ENCODE assay signal across 8 cellular contexts in genomic region chr6:146543940-146544661, GRCh38. TPM values are rescaled to one million over a fixed set of nuclear protein-coding genes. Genes with fewer than 3 reads are reported as not detected.
DNase-seq lines count a peak whose midpoint lies in the region; ATAC-seq and TF ChIP-seq lines count a peak whose summit lies in the region.

No MANE protein-coding gene starts in this region.

- peaks cover 37% of the 10 kb centered on the region for H3K27me3 Mint-ChIP-seq in activated CD4-positive, alpha-beta T cell treated with anti-CD3 and anti-CD28 coated beads, Interleukin-2, amount 10 ng/mL, durations not matched to agents 7 days and 5 days
- peaks cover 30% of the 10 kb centered on the region for H3K27me3 Mint-ChIP-seq in activated T-cell treated with anti-CD3 and anti-CD28 coated beads, Interleukin-2, amount 50 U/mL, for 4 hours (ENCODE audit: low read depth)
- peaks cover 34 to 57% (median 47%) of the 10 kb centered on the region in 5 donors for H3K27me3 Mint-ChIP-seq in naive thymus-derived CD4-positive, alpha-beta T cell

- CTCF ChIA-PET in activated CD4-positive, alpha-beta T cell treated with anti-CD3 and anti-CD28 coated beads, Interleukin-2, amount 10 ng/mL, durations not matched to agents 7 days and 5 days (lab: Charles Lee), result no interaction called here
- CTCF ChIA-PET in naive thymus-derived CD4-positive, alpha-beta T cell (lab: Charles Lee), result no interaction called here

- H3K36me3 ChIP-seq in naive thymus-derived CD4-positive, alpha-beta T cell (ENCODE audit: control insufficient read depth in 2 of 3, insufficient read depth in 3 of 3, low read length in 3 of 3), result no peaks in the 10 kb centered on the region

- H3K9me3 Mint-ChIP-seq in activated CD4-positive, alpha-beta T cell treated with anti-CD3 and anti-CD28 coated beads, Interleukin-2, amount 10 ng/mL, durations not matched to agents 7 days and 5 days, result no peaks in the 10 kb centered on the region
- H3K9me3 Mint-ChIP-seq in activated T-cell treated with anti-CD3 and anti-CD28 coated beads, Interleukin-2, amount 50 U/mL, for 4 hours, result no peaks in the 10 kb centered on the region
- H3K9me3 Mint-ChIP-seq in naive thymus-derived CD4-positive, alpha-beta T cell, result peaks cover 0 to 10% (median 0%) of the 10 kb centered on the region in 11 donors

- H3K4me1 Mint-ChIP-seq in activated CD4-positive, alpha-beta T cell treated with anti-CD3 and anti-CD28 coated beads, Interleukin-2, amount 10 ng/mL, durations not matched to agents 7 days and 5 days, result peaks cover 13% of the 10 kb centered on the region
- peaks cover 6% of the 10 kb centered on the region for H3K4me1 Mint-ChIP-seq in activated T-cell treated with anti-CD3 and anti-CD28 coated beads, Interleukin-2, amount 50 U/mL, for 4 hours (ENCODE audit: low read depth)
- H3K4me1 Mint-ChIP-seq in naive thymus-derived CD4-positive, alpha-beta T cell, result peaks cover 0 to 18% (median 10%) of the 10 kb centered on the region in 7 donors

- POLR2A ChIA-PET in activated CD4-positive, alpha-beta T cell treated with anti-CD3 and anti-CD28 coated beads, Interleukin-2, amount 10 ng/mL, durations not matched to agents 7 days and 5 days (lab: Charles Lee), result no interaction called here
- POLR2A ChIA-PET in naive thymus-derived CD4-positive, alpha-beta T cell (lab: Charles Lee), result interaction anchor here (0.6 kb wide), 1 partner anchor 249 kb away, joined by 3 read pairs; no protein-coding TSS in a partner anchor

- H3K27ac ChIP-seq in HL-60 (replicated peaks), result peak overlapping the region; percentile 88
- no peak overlapping the region for H3K27ac ChIP-seq in naive thymus-derived CD4-positive, alpha-beta T cell (ENCODE audit: low read depth, low read length)

- TF ChIP-seq CTCF in HL-60 (IDR thresholded peaks at IDR 0.05; ENCODE audit: insufficient read depth, low read length) (no peak), fibroblast of villous mesenchyme (IDR thresholded peaks at IDR 0.05; ENCODE audit: insufficient read depth, low read depth, low read length) (no peak)

- H3K27me3 ChIP-seq in HL-60 (ENCODE audit: insufficient read depth, poor library complexity, severe bottlenecking), result no peaks in the 10 kb centered on the region
- no peaks in the 10 kb centered on the region for H3K27me3 ChIP-seq in naive thymus-derived CD4-positive, alpha-beta T cell (ENCODE audit: control insufficient read depth in 2 of 2, insufficient read depth in 2 of 2, low read length in 2 of 2)

- peak in 1 of 2 donors; percentile 23 for ATAC-seq in activated T-cell treated with anti-CD3 and anti-CD28 coated beads, Interleukin-2, amount 50 U/mL, for 4 hours
- ATAC-seq in naive thymus-derived CD4-positive, alpha-beta T cell, result peak; percentile 6
- ATAC-seq in GM18861 (IDR thresholded peaks at IDR 0.05; ENCODE audit: unreplicated experiment), result no peak

- no peaks in the 10 kb centered on the region for H3K4me1 ChIP-seq in naive thymus-derived CD4-positive, alpha-beta T cell (ENCODE audit: control insufficient read depth in 2 of 2, insufficient read depth in 2 of 2, low read length in 2 of 2)

- peak overlapping the region; percentile 74 for H3K4me3 Mint-ChIP-seq in activated CD4-positive, alpha-beta T cell treated with anti-CD3 and anti-CD28 coated beads, Interleukin-2, amount 10 ng/mL, durations not matched to agents 7 days and 5 days
- H3K4me3 Mint-ChIP-seq in activated T-cell treated with anti-CD3 and anti-CD28 coated beads, Interleukin-2, amount 50 U/mL, for 4 hours, result peak overlapping the region; percentile 62
- peak overlapping the region; percentile 71 to 89 (median 80) for H3K4me3 Mint-ChIP-seq in naive thymus-derived CD4-positive, alpha-beta T cell

- H3K27ac Mint-ChIP-seq in activated CD4-positive, alpha-beta T cell treated with anti-CD3 and anti-CD28 coated beads, Interleukin-2, amount 10 ng/mL, durations not matched to agents 7 days and 5 days, result no peak overlapping the region
- H3K27ac Mint-ChIP-seq in naive thymus-derived CD4-positive, alpha-beta T cell, result peak overlapping the region in 2 of 9 donors; percentile 37 to 54

- DNase-seq in activated CD4-positive, alpha-beta T cell treated with anti-CD3 and anti-CD28 coated beads, Interleukin-2, amount 10 ng/mL, durations not matched to agents 7 days and 5 days, result no peak
- DNase-seq in activated CD4-positive, alpha-beta T cell treated with anti-CD3 and anti-CD28 coated beads for 4 hours, result no peak
- DNase-seq in HL-60 (ENCODE audit: low read depth in 1 of 2, low spot score in 1 of 2), result peak in 1 of 2 experiments; percentile 48
- no peak for DNase-seq in activated T-cell treated with anti-CD3 and anti-CD28 coated beads, Interleukin-2, amount 50 U/mL, for 4 hours
- DNase-seq in fibroblast of villous mesenchyme (ENCODE audit: low read depth), result peak; percentile 51
- peak in 2 of 9 donors; percentile 0 to 20 for DNase-seq in naive thymus-derived CD4-positive, alpha-beta T cell
- no peak for DNase-seq in NCI-H1048 (lab: John Stamatoyannopoulos, UW)

- H3K9me3 ChIP-seq in naive thymus-derived CD4-positive, alpha-beta T cell (ENCODE audit: control insufficient read depth in 2 of 3, low read length in 3 of 3), result no peaks in the 10 kb centered on the region

- intact Hi-C loops in naive thymus-derived CD4-positive, alpha-beta T cell (cut with micrococcal nuclease), result loop anchor here in 1 of 2 donors (10.0 kb wide), 2 partner anchors 161 to 241 kb away; no protein-coding TSS in a partner anchor

- no peaks in the 10 kb centered on the region for H3K36me3 Mint-ChIP-seq in activated CD4-positive, alpha-beta T cell treated with anti-CD3 and anti-CD28 coated beads, Interleukin-2, amount 10 ng/mL, durations not matched to agents 7 days and 5 days (ENCODE audit: low read depth)
- no peaks in the 10 kb centered on the region for H3K36me3 Mint-ChIP-seq in activated T-cell treated with anti-CD3 and anti-CD28 coated beads, Interleukin-2, amount 50 U/mL, for 4 hours (ENCODE audit: insufficient read depth)
- peaks cover 0 to 4% (median 0%) of the 10 kb centered on the region in 5 donors for H3K36me3 Mint-ChIP-seq in naive thymus-derived CD4-positive, alpha-beta T cell

- H3K4me3 ChIP-seq in HL-60 (replicated peaks; ENCODE audit: insufficient read depth, low read length), result peak overlapping the region; percentile 71
- H3K4me3 ChIP-seq in fibroblast of villous mesenchyme (ENCODE audit: low read depth, low read length), result peak overlapping the region; percentile 86
- no peak overlapping the region for H3K4me3 ChIP-seq in naive thymus-derived CD4-positive, alpha-beta T cell (ENCODE audit: low read length)

RNA-seq across cellular contexts. Expression of gene RAB32, which starts 0.5 kb away (rescaled TPM):
- under 1 TPM in 1 of 2 experiments, not detected in 1; 0.23 TPM for total RNA-seq in activated CD4-positive, alpha-beta T cell treated with anti-CD3 and anti-CD28 coated beads, Interleukin-2, amount 10 ng/mL, durations not matched to agents 7 days and 5 days
- total RNA-seq in activated T-cell treated with anti-CD3 and anti-CD28 coated beads, Interleukin-2, amount 50 U/mL, for 4 hours, result under 1 TPM; 0.16 to 0.32 (median 0.18) TPM
- 123 and 148 TPM in 2 replicates for total RNA-seq in fibroblast of villous mesenchyme
- 10 to 100 TPM in 1 of 5 experiments, 1 to 10 TPM in 2, under 1 TPM in 2; 0.36 to 22.5 (median 1.4) TPM for total RNA-seq in naive thymus-derived CD4-positive, alpha-beta T cell
- polyA plus RNA-seq in naive thymus-derived CD4-positive, alpha-beta T cell, result under 1 TPM; 0.24 to 0.92 TPM

RNA-seq across cellular contexts. Expression of gene ADGB, which starts 54.7 kb away (rescaled TPM):
- total RNA-seq in activated CD4-positive, alpha-beta T cell treated with anti-CD3 and anti-CD28 coated beads, Interleukin-2, amount 10 ng/mL, durations not matched to agents 7 days and 5 days, result not detected
- not detected for total RNA-seq in activated T-cell treated with anti-CD3 and anti-CD28 coated beads, Interleukin-2, amount 50 U/mL, for 4 hours
- not detected in 2 replicates for total RNA-seq in fibroblast of villous mesenchyme
- total RNA-seq in naive thymus-derived CD4-positive, alpha-beta T cell, result not detected
- not detected for polyA plus RNA-seq in naive thymus-derived CD4-positive, alpha-beta T cell
